ENCODE assay signal across 1 cellular context in genomic region chr15:55196458-55197361, GRCh38.
TF ChIP-seq lines count a peak whose summit lies in the region.

Gene RSL24D1, minus strand, starts transcription at chr15:55196941. Its CDS starts 51 bp downstream, at chr15:55196890.

TF ChIP-seq in HepG2, 621 proteins besides CTCF, POLR2A, EP300 and RAD21 (continued from another document):
- TF ChIP-seq ZNF501 (CRISPR knock-in tag; IDR thresholded peaks at IDR 0.05) (peak; percentile 91), CCDC6 (CRISPR knock-in tag; IDR thresholded peaks at IDR 0.05) (peak; percentile 60; the same call in 1 of the 2 replicates), DNMT1 (CRISPR knock-in tag; IDR thresholded peaks at IDR 0.05) (no peak), NCOR1 (IDR thresholded peaks at IDR 0.05; ENCODE audit: borderline replicate concordance, low read length) (0 out of 2 replicates have a peak, but pooled peaks have one; percentile 23), ZNF431 (CRISPR knock-in tag; IDR thresholded peaks at IDR 0.05; ENCODE audit: borderline replicate concordance, low read depth) (peak; percentile 77; the same call in 1 of the 2 replicates), RCOR2 (CRISPR knock-in tag; IDR thresholded peaks at IDR 0.05) (peak; percentile 41; the same call in 1 of the 2 replicates), MYC (CRISPR knock-in tag; IDR thresholded peaks at IDR 0.05; ENCODE audit: borderline replicate concordance) (peak; percentile 90; the same call in 1 of the 2 replicates), ZNF350 (CRISPR knock-in tag; IDR thresholded peaks at IDR 0.05; ENCODE audit: borderline replicate concordance, low read depth) (peak; percentile 90), HNRNPLL (IDR thresholded peaks at IDR 0.05; ENCODE audit: low read depth, low read length, poor library complexity, severe bottlenecking) (peak; percentile 85), SOX5 (CRISPR knock-in tag; IDR thresholded peaks at IDR 0.05; ENCODE audit: borderline replicate concordance) (peak; percentile 23; the same call in 1 of the 2 replicates), ZNF724P (CRISPR knock-in tag; IDR thresholded peaks at IDR 0.05; ENCODE audit: borderline replicate concordance) (0 out of 2 replicates have a peak, but pooled peaks have one; percentile 52), MAX (IDR thresholded peaks at IDR 0.05) (peak; percentile 95), MYPOP (CRISPR knock-in tag; IDR thresholded peaks at IDR 0.05) (peak; percentile 86), ZBTB25 (CRISPR knock-in tag; IDR thresholded peaks at IDR 0.05) (peak; percentile 55; the same call in 1 of the 2 replicates), ZNF746 (CRISPR knock-in tag; IDR thresholded peaks at IDR 0.05) (0 out of 2 replicates have a peak, but pooled peaks have one; percentile 42), GATAD1 (CRISPR knock-in tag; IDR thresholded peaks at IDR 0.05) (peak; percentile 93), ZNF788 (CRISPR knock-in tag; IDR thresholded peaks at IDR 0.05; ENCODE audit: borderline replicate concordance) (peak; percentile 79; the same call in 1 of the 2 replicates), ZNF34 (CRISPR knock-in tag; IDR thresholded peaks at IDR 0.05; ENCODE audit: borderline replicate concordance) (0 out of 2 replicates have a peak, but pooled peaks have one; percentile 61), POLR2AphosphoS5 (IDR thresholded peaks at IDR 0.05; ENCODE audit: low read depth, low read length) (peak; percentile 92)
